1 cellular context compared by ENCODE assay signal in the genomic region with DNA sequence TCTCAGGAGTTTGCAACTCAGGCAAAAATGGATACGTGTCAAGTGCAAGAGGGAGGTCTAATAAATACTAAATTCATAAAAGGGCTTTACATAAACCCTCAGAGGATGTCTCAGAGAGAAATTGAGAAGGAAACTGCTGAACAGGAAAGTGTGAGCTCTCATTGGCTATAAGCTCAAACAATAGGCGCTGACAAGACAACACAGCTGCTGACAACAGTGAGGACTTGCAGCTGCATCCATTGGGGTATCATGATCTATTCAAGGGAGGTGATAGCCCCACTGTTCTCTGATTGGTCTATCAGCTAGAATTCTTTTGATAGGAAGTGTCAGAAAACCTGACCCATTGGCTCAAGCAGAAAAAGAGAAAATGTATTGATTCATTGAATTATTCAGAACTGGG.
TF ChIP-seq lines count a peak whose summit lies in the region.

No MANE protein-coding gene starts in this region.

TF ChIP-seq in GM23338, 12 proteins besides CTCF, POLR2A, EP300 and RAD21 (continued from another document):
- TF ChIP-seq, protein P1, sequence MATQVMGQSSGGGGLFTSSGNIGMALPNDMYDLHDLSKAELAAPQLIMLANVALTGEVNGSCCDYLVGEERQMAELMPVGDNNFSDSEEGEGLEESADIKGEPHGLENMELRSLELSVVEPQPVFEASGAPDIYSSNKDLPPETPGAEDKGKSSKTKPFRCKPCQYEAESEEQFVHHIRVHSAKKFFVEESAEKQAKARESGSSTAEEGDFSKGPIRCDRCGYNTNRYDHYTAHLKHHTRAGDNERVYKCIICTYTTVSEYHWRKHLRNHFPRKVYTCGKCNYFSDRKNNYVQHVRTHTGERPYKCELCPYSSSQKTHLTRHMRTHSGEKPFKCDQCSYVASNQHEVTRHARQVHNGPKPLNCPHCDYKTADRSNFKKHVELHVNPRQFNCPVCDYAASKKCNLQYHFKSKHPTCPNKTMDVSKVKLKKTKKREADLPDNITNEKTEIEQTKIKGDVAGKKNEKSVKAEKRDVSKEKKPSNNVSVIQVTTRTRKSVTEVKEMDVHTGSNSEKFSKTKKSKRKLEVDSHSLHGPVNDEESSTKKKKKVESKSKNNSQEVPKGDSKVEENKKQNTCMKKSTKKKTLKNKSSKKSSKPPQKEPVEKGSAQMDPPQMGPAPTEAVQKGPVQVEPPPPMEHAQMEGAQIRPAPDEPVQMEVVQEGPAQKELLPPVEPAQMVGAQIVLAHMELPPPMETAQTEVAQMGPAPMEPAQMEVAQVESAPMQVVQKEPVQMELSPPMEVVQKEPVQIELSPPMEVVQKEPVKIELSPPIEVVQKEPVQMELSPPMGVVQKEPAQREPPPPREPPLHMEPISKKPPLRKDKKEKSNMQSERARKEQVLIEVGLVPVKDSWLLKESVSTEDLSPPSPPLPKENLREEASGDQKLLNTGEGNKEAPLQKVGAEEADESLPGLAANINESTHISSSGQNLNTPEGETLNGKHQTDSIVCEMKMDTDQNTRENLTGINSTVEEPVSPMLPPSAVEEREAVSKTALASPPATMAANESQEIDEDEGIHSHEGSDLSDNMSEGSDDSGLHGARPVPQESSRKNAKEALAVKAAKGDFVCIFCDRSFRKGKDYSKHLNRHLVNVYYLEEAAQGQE (IDR thresholded peaks at IDR 0.05; ENCODE audit: unreplicated experiment): no peak
- TF ChIP-seq EZH2 (IDR thresholded peaks at IDR 0.05; ENCODE audit: low read depth, unreplicated experiment) (no peak), NANOG (IDR thresholded peaks at IDR 0.05; ENCODE audit: borderline replicate concordance) (no peak)
